Comparison of ENCODE assay signal across 1 cellular context in genomic region chr20:63815613-63815862, GRCh38.
TF ChIP-seq lines count a peak whose summit lies in the region.

No MANE protein-coding gene starts in this region.

TF ChIP-seq in K562, 482 proteins besides CTCF, POLR2A, EP300 and RAD21:
- TF ChIP-seq ZEB2 (IDR thresholded peaks at IDR 0.05) (peak; percentile 34; the same call in 1 of the 2 replicates), GTF3C2 (IDR thresholded peaks at IDR 0.05; ENCODE audit: borderline replicate concordance, extremely low read depth, insufficient read length) (no peak)
TF ChIP-seq in K562: peak in this region for 1.
